In genomic region chr10:102152545-102152890, GRCh38 we compare ENCODE assay signal across 8 cellular contexts. TPM values are rescaled to one million over a fixed set of nuclear protein-coding genes. Genes with fewer than 3 reads are reported as not detected.
A peak's percentile ranks its signal among the peaks of the same experiment; 100 is the strongest.
DNase-seq lines count a peak whose midpoint lies in the region; ATAC-seq and TF ChIP-seq lines count a peak whose summit lies in the region.

No MANE protein-coding gene starts in this region.

- H3K9ac ChIP-seq in SK-N-MC (ENCODE audit: insufficient read length) = peak overlapping the region; percentile 96

- peak overlapping the region; percentile 93 for H3K4me3 ChIP-seq in SK-N-MC
- H3K4me3 ChIP-seq in thyroid gland (replicated peaks in 1 of 3) = peak overlapping the region; percentile 43 to 91 (median 54)

- DNase-seq in SK-N-MC (ENCODE audit: low read depth, low spot score) = no peak
- DNase-seq in dermis blood vessel endothelial cell = peak; percentile 47
- DNase-seq in natural killer cell = no peak
- DNase-seq in thyroid gland = peak in 1 of 2 donors; percentile 15
- no peak for DNase-seq in NCI-H187 (lab: John Stamatoyannopoulos, UW)
- DNase-seq in putamen (ENCODE audit: low spot score) = no peak

- peaks cover 45% of the 10 kb centered on the region for H3K36me3 ChIP-seq in SK-N-MC (ENCODE audit: insufficient read depth, low read length)
- peaks cover 16 to 29% of the 10 kb centered on the region in 2 donors for H3K36me3 ChIP-seq in thyroid gland

- TF ChIP-seq CTCF in natural killer cell (IDR thresholded peaks at IDR 0.05) (no peak), thyroid gland (IDR thresholded peaks at IDR 0.05) (no peak)

- H3K27ac ChIP-seq in SK-N-MC = peak overlapping the region; percentile 88
- peak overlapping the region; percentile 61 to 62 (median 61) for H3K27ac ChIP-seq in thyroid gland

- intact Hi-C loops in natural killer cell (cut with micrococcal nuclease) = loop anchor here (1.0 to 10.0 kb wide), 9 partner anchors 20 to 351 kb away; partner anchors contain the start of genes ARMH3, GBF1, LDB1 and OGA
- intact Hi-C loops in thyroid gland (cut with DNase I) = loop anchor here (5.0 to 10.0 kb wide), 2 partner anchors 35 to 352 kb away; partner anchors contain the start of genes ACTR1A and SUFU

- no peaks in the 10 kb centered on the region for H3K9me3 Mint-ChIP-seq in natural killer cell

- H3K4me1 ChIP-seq in thyroid gland = peaks cover 16 to 26% of the 10 kb centered on the region in 2 donors

- no peaks in the 10 kb centered on the region for H3K27me3 ChIP-seq in thyroid gland

- peak overlapping the region; percentile 93 for H3K4me3 Mint-ChIP-seq in natural killer cell

- peak overlapping the region; percentile 93 to 97 for H3K27ac Mint-ChIP-seq in natural killer cell

- no peaks in the 10 kb centered on the region for H3K27me3 Mint-ChIP-seq in natural killer cell (ENCODE audit: low read depth in 2 of 2)

- no peak for TF ChIP-seq POLR2A in thyroid gland (IDR thresholded peaks at IDR 0.05)

- H3K4me1 Mint-ChIP-seq in natural killer cell = peaks cover 20 to 37% of the 10 kb centered on the region in 2 donors

- peaks cover 11% of the 10 kb centered on the region for H3K36me3 Mint-ChIP-seq in natural killer cell

- H3K9me3 ChIP-seq in SK-N-MC (ENCODE audit: low read depth, low read length) = no peaks in the 10 kb centered on the region
- no peaks in the 10 kb centered on the region for H3K9me3 ChIP-seq in thyroid gland

- ATAC-seq in GM18517 (IDR thresholded peaks at IDR 0.05; ENCODE audit: unreplicated experiment) = peak; percentile 13
- peak; percentile 15 for ATAC-seq in HG02763 (IDR thresholded peaks at IDR 0.05; ENCODE audit: unreplicated experiment)
- ATAC-seq in natural killer cell = peak; percentile 26 to 47 (median 27)

- 0% methylated on average over 3 to 18 of the region's 19 CpGs for WGBS in thyroid gland, 2 donors

RNA-seq across cellular contexts. Expression of gene NOLC1, which starts 0.3 kb away (rescaled TPM):
- total RNA-seq in dermis blood vessel endothelial cell (29.6 and 38.9 TPM in 2 replicates), natural killer cell (10 to 100 TPM; 42.6 to 47.5 (median 43.4) TPM), thyroid gland (10 to 100 TPM; 52.7 to 80.8 (median 65.1) TPM)

RNA-seq across cellular contexts. Expression of gene PPRC1, which starts 19.7 kb away (rescaled TPM):
- total RNA-seq in dermis blood vessel endothelial cell (14.5 and 15.3 TPM in 2 replicates), natural killer cell (10 to 100 TPM; 29.1 to 48.0 (median 37.7) TPM), thyroid gland (10 to 100 TPM; 11.7 to 27.5 (median 16.6) TPM)

RNA-seq across cellular contexts. Expression of gene LDB1, which starts 32.4 kb away (rescaled TPM):
- total RNA-seq in dermis blood vessel endothelial cell (49.6 and 52.1 TPM in 2 replicates), natural killer cell (100 to 1,000 TPM; 103 to 109 (median 104) TPM), thyroid gland (10 to 100 TPM; 49.8 to 67.3 (median 54.8) TPM)
